In genomic region chr11:232783-233565, GRCh38 we compare ENCODE assay signal across 19 cellular contexts. TPM values are rescaled to one million over a fixed set of nuclear protein-coding genes. Genes with fewer than 3 reads are reported as not detected.
DNase-seq lines count a peak whose midpoint lies in the region; ATAC-seq, FAIRE-seq and TF ChIP-seq lines count a peak whose summit lies in the region.
"Had no signal": no experiment of that assay in that cellular context is flagged by ENCODE, and none has a peak within 500 bp of the region (broad histone marks: within the 10 kb centered on the region; RNA-seq: fewer than 3 reads in every experiment).

No MANE protein-coding gene starts in this region.

- peaks cover 10% of the 10 kb centered on the region for H3K36me3 Mint-ChIP-seq in activated CD4-positive, alpha-beta T cell treated with anti-CD3 and anti-CD28 coated beads, Interleukin-2, amount 10 ng/mL, durations not matched to agents 24 days and 14 days (ENCODE audit: low read depth)
- H3K36me3 Mint-ChIP-seq in CD4-positive, alpha-beta T cell (ENCODE audit: low read depth), result peaks cover 33% of the 10 kb centered on the region
- peaks cover 52% of the 10 kb centered on the region for H3K36me3 Mint-ChIP-seq in activated T-helper 17 cell treated with anti-CD3 and anti-CD28 coated beads, Interleukin-2, amount 50 U/mL, for 72 hours (ENCODE audit: low read depth)

- no peak for ATAC-seq in CD4-positive, alpha-beta T cell (ENCODE audit: poor library complexity)
- ATAC-seq in activated T-helper 17 cell treated with anti-CD3 and anti-CD28 coated beads, Interleukin-2, amount 50 U/mL, for 72 hours (replicated peaks), result no peak

- peak overlapping the region; percentile 34 for H3K27ac Mint-ChIP-seq in activated CD4-positive, alpha-beta T cell treated with anti-CD3 and anti-CD28 coated beads, Interleukin-2, amount 10 ng/mL, durations not matched to agents 24 days and 14 days
- no peak overlapping the region for H3K27ac Mint-ChIP-seq in CD4-positive, alpha-beta T cell
- H3K27ac Mint-ChIP-seq in activated T-helper 17 cell treated with anti-CD3 and anti-CD28 coated beads, Interleukin-2, amount 50 U/mL, for 72 hours, result peak overlapping the region; percentile 48

- POLR2A ChIA-PET in CD4-positive, alpha-beta T cell (lab: Charles Lee), result interaction anchor here (5.4 kb wide), 1 partner anchor 25 kb away, joined by 79 read pairs; the partner anchor contains the start of genes BET1L and RIC8A

- no peak overlapping the region for H3K9ac ChIP-seq in kidney (ENCODE audit: low read length in 2 of 2)
- H3K9ac ChIP-seq: BLaER1 had no signal

- H3K27ac ChIP-seq in CD4-positive, alpha-beta T cell (ENCODE audit: low read depth, low read length), result no peak overlapping the region
- H3K27ac ChIP-seq in kidney (ENCODE audit: low read depth in 2 of 2, low read length in 2 of 2) (no peak overlapping the region), coronary artery (no peak overlapping the region)
- H3K27ac ChIP-seq: BLaER1 had no signal

- CTCF ChIA-PET in CD4-positive, alpha-beta T cell (lab: Charles Lee), result no interaction called here

- DNase-seq in activated CD4-positive, alpha-beta T cell treated with anti-CD3 and anti-CD28 coated beads, Interleukin-2, amount 10 ng/mL, durations not matched to agents 24 days and 14 days, result no peak
- DNase-seq in activated CD4-positive, alpha-beta T cell treated with anti-CD3 and anti-CD28 coated beads for 1 hour, result no peak
- DNase-seq in CD4-positive, alpha-beta T cell, result no peak
- DNase-seq in kidney (peak; percentile 35), coronary artery (ENCODE audit: low spot score) (no peak), T-helper 2 cell (no peak), frontal cortex (ENCODE audit: low spot score in 2 of 2) (no peak)
- DNase-seq: 8988T, Caco-2, DMS53, MV-4-11, NCI-H1436, NCI-H2081, NCI-H510A treated with DMSO at 0.1 percent for 48 hours had no signal

- no peak for TF ChIP-seq CTCF in CD4-positive, alpha-beta T cell (IDR thresholded peaks at IDR 0.05)
- TF ChIP-seq CTCF in kidney (IDR thresholded peaks at IDR 0.05; ENCODE audit: borderline replicate concordance, extremely low read depth, insufficient read depth) (no peak), coronary artery (IDR thresholded peaks at IDR 0.05) (no peak)

- no peaks in the 10 kb centered on the region for H3K9me3 Mint-ChIP-seq in activated CD4-positive, alpha-beta T cell treated with anti-CD3 and anti-CD28 coated beads, Interleukin-2, amount 10 ng/mL, durations not matched to agents 24 days and 14 days
- H3K9me3 Mint-ChIP-seq in CD4-positive, alpha-beta T cell, result no peaks in the 10 kb centered on the region
- H3K9me3 Mint-ChIP-seq in activated T-helper 17 cell treated with anti-CD3 and anti-CD28 coated beads, Interleukin-2, amount 50 U/mL, for 72 hours, result no peaks in the 10 kb centered on the region
- H3K9me3 Mint-ChIP-seq: IgD-negative memory B cell had no signal

- H3K4me1 ChIP-seq in kidney (ENCODE audit: control insufficient read depth in 1 of 2, insufficient read depth in 1 of 2, low read depth in 1 of 2, low read length in 2 of 2), result peaks cover 11 to 15% of the 10 kb centered on the region in 2 donors

- intact Hi-C loops in activated CD4-positive, alpha-beta T cell treated with anti-CD3 and anti-CD28 coated beads, Interleukin-2, amount 10 ng/mL, durations not matched to agents 24 days and 14 days (cut with micrococcal nuclease), result no loop called here
- intact Hi-C loops in CD4-positive, alpha-beta T cell (cut with DNase I, micrococcal nuclease), result loop anchor here in 1 of 2 experiments (10.0 kb wide), 1 partner anchor 572 kb away; the partner anchor contains the start of genes PIDD1 and RPLP2
- intact Hi-C loops in kidney (cut with DNase I), result no loop called here

- H3K4me1 Mint-ChIP-seq in activated CD4-positive, alpha-beta T cell treated with anti-CD3 and anti-CD28 coated beads, Interleukin-2, amount 10 ng/mL, durations not matched to agents 24 days and 14 days, result peaks cover 18% of the 10 kb centered on the region
- H3K4me1 Mint-ChIP-seq in CD4-positive, alpha-beta T cell (ENCODE audit: low read depth), result peaks cover 35% of the 10 kb centered on the region
- peaks cover 13% of the 10 kb centered on the region for H3K4me1 Mint-ChIP-seq in activated T-helper 17 cell treated with anti-CD3 and anti-CD28 coated beads, Interleukin-2, amount 50 U/mL, for 72 hours

- H3K36me3 ChIP-seq in kidney (ENCODE audit: control insufficient read depth in 1 of 2, insufficient read depth in 2 of 2, low read length in 2 of 2), result peaks cover 0 to 2% of the 10 kb centered on the region in 2 donors

- H3K27me3 ChIP-seq in CD4-positive, alpha-beta T cell (ENCODE audit: control insufficient read depth, insufficient read depth, low read length), result no peaks in the 10 kb centered on the region
- H3K27me3 ChIP-seq: BLaER1 had no signal

- no peak overlapping the region for H3K4me3 Mint-ChIP-seq in activated CD4-positive, alpha-beta T cell treated with anti-CD3 and anti-CD28 coated beads, Interleukin-2, amount 10 ng/mL, durations not matched to agents 24 days and 14 days
- peak overlapping the region; percentile 27 for H3K4me3 Mint-ChIP-seq in CD4-positive, alpha-beta T cell
- H3K4me3 Mint-ChIP-seq in activated T-helper 17 cell treated with anti-CD3 and anti-CD28 coated beads, Interleukin-2, amount 50 U/mL, for 72 hours, result no peak overlapping the region

- no peaks in the 10 kb centered on the region for H3K27me3 Mint-ChIP-seq in activated CD4-positive, alpha-beta T cell treated with anti-CD3 and anti-CD28 coated beads, Interleukin-2, amount 10 ng/mL, durations not matched to agents 24 days and 14 days
- no peaks in the 10 kb centered on the region for H3K27me3 Mint-ChIP-seq in CD4-positive, alpha-beta T cell
- H3K27me3 Mint-ChIP-seq in activated T-helper 17 cell treated with anti-CD3 and anti-CD28 coated beads, Interleukin-2, amount 50 U/mL, for 72 hours, result no peaks in the 10 kb centered on the region
- H3K27me3 Mint-ChIP-seq: IgD-negative memory B cell had no signal

- FAIRE-seq in kidney (lab: Jason Lieb, UNC), result no peak
- no peak for FAIRE-seq in frontal cortex (lab: Jason Lieb, UNC)
- FAIRE-seq: GM18507, H54 had no signal

- H3K9me3 ChIP-seq in CD4-positive, alpha-beta T cell (ENCODE audit: control insufficient read depth, low read length), result no peaks in the 10 kb centered on the region
- no peaks in the 10 kb centered on the region for H3K9me3 ChIP-seq in kidney (ENCODE audit: control insufficient read depth in 1 of 2, low read length in 2 of 2)
- H3K9me3 ChIP-seq: BLaER1, Caco-2 had no signal

- H3K4me3 ChIP-seq in kidney (ENCODE audit: low read length in 2 of 2), result no peak overlapping the region
- no peak overlapping the region for H3K4me3 ChIP-seq in coronary artery
- H3K4me3 ChIP-seq: BLaER1 had no signal

RNA-seq across cellular contexts. Expression of gene SIRT3, which starts 3.2 kb away (rescaled TPM):
- total RNA-seq in activated CD4-positive, alpha-beta T cell treated with anti-CD3 and anti-CD28 coated beads, Interleukin-2, amount 10 ng/mL, durations not matched to agents 24 days and 14 days, result 16.5 and 17.6 TPM in 2 replicates
- total RNA-seq in CD4-positive, alpha-beta T cell, result 10 to 100 TPM; 16.4 to 18.0 TPM
- 10 to 100 TPM; 16.5 to 48.5 TPM for total RNA-seq in activated T-helper 17 cell treated with anti-CD3 and anti-CD28 coated beads, Interleukin-2, amount 50 U/mL, for 72 hours
- total RNA-seq in kidney (28.3 TPM), frontal cortex (12.6 TPM)
- polyA plus RNA-seq in kidney (ENCODE audit: insufficient read depth, low read depth, low replicate concordance), result 28.7 TPM

RNA-seq across cellular contexts. Expression of gene PSMD13, which starts 3.8 kb away (rescaled TPM):
- total RNA-seq in activated CD4-positive, alpha-beta T cell treated with anti-CD3 and anti-CD28 coated beads, Interleukin-2, amount 10 ng/mL, durations not matched to agents 24 days and 14 days, result 272 and 275 TPM in 2 replicates
- 10 to 100 TPM; 56.9 to 57.8 TPM for total RNA-seq in CD4-positive, alpha-beta T cell
- 100 to 1,000 TPM; 153 to 211 TPM for total RNA-seq in activated T-helper 17 cell treated with anti-CD3 and anti-CD28 coated beads, Interleukin-2, amount 50 U/mL, for 72 hours
- total RNA-seq in kidney (87.7 TPM), frontal cortex (102 TPM)
- polyA plus RNA-seq in kidney (ENCODE audit: insufficient read depth, low read depth, low replicate concordance), result 115 TPM

RNA-seq across cellular contexts. Expression of gene RIC8A, which starts 25.5 kb away (rescaled TPM):
- 118 and 128 TPM in 2 replicates for total RNA-seq in activated CD4-positive, alpha-beta T cell treated with anti-CD3 and anti-CD28 coated beads, Interleukin-2, amount 10 ng/mL, durations not matched to agents 24 days and 14 days
- total RNA-seq in CD4-positive, alpha-beta T cell, result 100 to 1,000 TPM in 1 of 2 experiments, 10 to 100 TPM in 1; 99.6 to 104 TPM
- 100 to 1,000 TPM; 118 to 139 TPM for total RNA-seq in activated T-helper 17 cell treated with anti-CD3 and anti-CD28 coated beads, Interleukin-2, amount 50 U/mL, for 72 hours
- total RNA-seq in kidney, result 92.1 TPM
- polyA plus RNA-seq in kidney (ENCODE audit: insufficient read depth, low read depth, low replicate concordance), result 52.3 TPM
- total RNA-seq in frontal cortex, result 135 TPM

RNA-seq across cellular contexts. Expression of gene BET1L, which starts 25.8 kb away (rescaled TPM):
- 43.6 and 46.9 TPM in 2 replicates for total RNA-seq in activated CD4-positive, alpha-beta T cell treated with anti-CD3 and anti-CD28 coated beads, Interleukin-2, amount 10 ng/mL, durations not matched to agents 24 days and 14 days
- 10 to 100 TPM; 69.5 to 72.7 TPM for total RNA-seq in CD4-positive, alpha-beta T cell
- total RNA-seq in activated T-helper 17 cell treated with anti-CD3 and anti-CD28 coated beads, Interleukin-2, amount 50 U/mL, for 72 hours, result 10 to 100 TPM; 32.5 to 84.3 TPM
- total RNA-seq in kidney (56.5 TPM), frontal cortex (5.3 TPM)
- polyA plus RNA-seq in kidney (ENCODE audit: insufficient read depth, low read depth, low replicate concordance), result 43.9 TPM

RNA-seq across cellular contexts. Expression of gene SCGB1C1, which starts 40.1 kb away (rescaled TPM):
- total RNA-seq in activated CD4-positive, alpha-beta T cell treated with anti-CD3 and anti-CD28 coated beads, Interleukin-2, amount 10 ng/mL, durations not matched to agents 24 days and 14 days, result not detected in 2 replicates
- not detected for total RNA-seq in CD4-positive, alpha-beta T cell
- total RNA-seq in activated T-helper 17 cell treated with anti-CD3 and anti-CD28 coated beads, Interleukin-2, amount 50 U/mL, for 72 hours, result not detected
- total RNA-seq in kidney, result not detected
- polyA plus RNA-seq in kidney (ENCODE audit: insufficient read depth, low read depth, low replicate concordance), result not detected
- not detected for total RNA-seq in frontal cortex
- total RNA-seq: Caco-2 had no signal
- polyA plus RNA-seq: IgD-negative memory B cell had no signal
